In the genomic region with DNA sequence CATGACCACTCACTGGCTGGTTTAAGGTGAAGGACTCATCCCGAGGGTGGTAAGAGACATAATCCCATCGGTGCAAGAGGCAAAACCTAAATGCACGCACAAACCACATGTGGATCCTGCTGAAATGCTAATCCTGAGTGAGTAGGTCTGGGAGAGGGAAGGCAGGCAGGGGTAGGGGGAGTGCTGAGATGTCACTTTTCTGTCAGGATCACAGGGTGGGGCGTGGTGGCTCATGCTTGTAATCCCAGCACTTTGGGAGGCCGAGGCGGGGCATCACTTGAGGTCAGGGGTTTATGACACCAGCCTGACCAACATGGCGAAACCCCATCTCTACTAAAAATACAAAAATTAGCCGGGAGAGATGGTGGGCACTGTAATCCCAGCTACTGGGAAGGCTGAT, we compare ENCODE assay signal across 23 cellular contexts.
"Had no signal": no experiment of that assay in that cellular context is flagged by ENCODE, and none has a peak within 500 bp of the region (broad histone marks: within the 10 kb centered on the region; RNA-seq: fewer than 3 reads in every experiment).

No MANE protein-coding gene starts in this region.

- FAIRE-seq: endometrium, frontal cortex, islet of Langerhans, keratinocyte had no signal

- H3K4me1 ChIP-seq: colonic mucosa, esophagus squamous epithelium, gastroesophageal sphincter, heart right ventricle, left lung, lower lobe of right lung had no signal

- H3K27ac ChIP-seq: colonic mucosa, epithelial cell of prostate, esophagus squamous epithelium, gastroesophageal sphincter, heart right ventricle, left lung, lower lobe of right lung had no signal

- H3K9me3 ChIP-seq: colonic mucosa, esophagus squamous epithelium, gastroesophageal sphincter, left lung, lower lobe of right lung, mucosa of descending colon had no signal

- H3K36me3 ChIP-seq: colonic mucosa, esophagus squamous epithelium, gastroesophageal sphincter, heart right ventricle, left lung, lower lobe of right lung had no signal

- H3K4me3 ChIP-seq: colonic mucosa, esophagus squamous epithelium, gastroesophageal sphincter, heart right ventricle, left lung, lower lobe of right lung, mucosa of descending colon had no signal

- ATAC-seq: effector memory CD8-positive, alpha-beta T cell; esophagus mucosa; gastroesophageal sphincter; heart right ventricle; left cardiac atrium; left lung; left ventricle myocardium superior; lower lobe of right lung; mucosa of descending colon had no signal

- H3K27me3 ChIP-seq: colonic mucosa had no signal

- DNase-seq: colonic mucosa; cortex of kidney; effector CD8-positive, alpha-beta T cell; effector memory CD8-positive, alpha-beta T cell; endodermal cell; erythroblast; esophagus squamous epithelium; foreskin fibroblast; heart right ventricle; hippocampal formation; left cardiac atrium; left lung; left ventricle myocardium superior; lower lobe of right lung; mesenchymal stem cell; mucosa of descending colon had no signal
